ENCODE assay signal across 8 cellular contexts in genomic region chr2:157302492-157303099, GRCh38. TPM values are rescaled to one million over a fixed set of nuclear protein-coding genes. Genes with fewer than 3 reads are reported as not detected.
A peak's percentile ranks its signal among the peaks of the same experiment; 100 is the strongest.
DNase-seq lines count a peak whose midpoint lies in the region; ATAC-seq and TF ChIP-seq lines count a peak whose summit lies in the region.

No MANE protein-coding gene starts in this region.

- no peaks in the 10 kb centered on the region for H3K9me3 Mint-ChIP-seq in activated T-helper 17 cell treated with anti-CD3 and anti-CD28 coated beads, Interleukin-2, amount 50 U/mL, for 72 hours

- ATAC-seq in GM19372 (IDR thresholded peaks at IDR 0.05; ENCODE audit: low read depth, unreplicated experiment) = peak; percentile 69
- peak; percentile 75 for ATAC-seq in HG03354 (IDR thresholded peaks at IDR 0.05; ENCODE audit: poor library complexity, severe bottlenecking, unreplicated experiment)
- peak; percentile 73 for ATAC-seq in activated T-helper 17 cell treated with anti-CD3 and anti-CD28 coated beads, Interleukin-2, amount 50 U/mL, for 72 hours (replicated peaks)

- no peak overlapping the region for H3K27ac ChIP-seq in cardiac muscle cell

- peak; percentile 71 for TF ChIP-seq CTCF in cardiac muscle cell (IDR thresholded peaks at IDR 0.05; ENCODE audit: low read depth, low read length)

- H3K27ac Mint-ChIP-seq in activated T-helper 17 cell treated with anti-CD3 and anti-CD28 coated beads, Interleukin-2, amount 50 U/mL, for 72 hours = no peak overlapping the region

- peaks cover 3% of the 10 kb centered on the region for H3K27me3 Mint-ChIP-seq in activated T-helper 17 cell treated with anti-CD3 and anti-CD28 coated beads, Interleukin-2, amount 50 U/mL, for 72 hours

- H3K27me3 ChIP-seq in cardiac muscle cell = no peaks in the 10 kb centered on the region

- H3K9me3 ChIP-seq in cardiac muscle cell (ENCODE audit: low read depth) = no peaks in the 10 kb centered on the region

- DNase-seq in EH (ENCODE audit: low read depth) (peak; percentile 71), NCI-H510A (lab: John Stamatoyannopoulos, UW) (peak; percentile 4), cardiac muscle cell (ENCODE audit: low read depth in 1 of 2, low spot score in 1 of 2) (peak; percentile 64 to 80), renal cortical epithelial cell (ENCODE audit: low read depth) (peak; percentile 38)
- DNase-seq in activated effector memory CD4-positive, alpha-beta T cell treated with Interleukin-2 at 50 U/mL for 16 hours = no peak

- peaks cover 9% of the 10 kb centered on the region for H3K4me1 ChIP-seq in cardiac muscle cell (ENCODE audit: low read depth)

- H3K36me3 ChIP-seq in cardiac muscle cell = no peaks in the 10 kb centered on the region

- no peaks in the 10 kb centered on the region for H3K36me3 Mint-ChIP-seq in activated T-helper 17 cell treated with anti-CD3 and anti-CD28 coated beads, Interleukin-2, amount 50 U/mL, for 72 hours (ENCODE audit: low read depth)

- H3K4me3 ChIP-seq in cardiac muscle cell = no peak overlapping the region

- H3K4me3 Mint-ChIP-seq in activated T-helper 17 cell treated with anti-CD3 and anti-CD28 coated beads, Interleukin-2, amount 50 U/mL, for 72 hours = no peak overlapping the region

- H3K4me1 Mint-ChIP-seq in activated T-helper 17 cell treated with anti-CD3 and anti-CD28 coated beads, Interleukin-2, amount 50 U/mL, for 72 hours = no peaks in the 10 kb centered on the region

RNA-seq across cellular contexts. Expression of gene ERMN, which starts 23.0 kb away (rescaled TPM):
- 1 to 10 TPM; 1.6 to 1.8 TPM for total RNA-seq in activated T-helper 17 cell treated with anti-CD3 and anti-CD28 coated beads, Interleukin-2, amount 50 U/mL, for 72 hours
- total RNA-seq in cardiac muscle cell (0.80 TPM in 1 of 2 replicates, not detected in the other), renal cortical epithelial cell (not detected in 2 replicates)
- polyA plus RNA-seq in cardiac muscle cell = not detected in 2 replicates

RNA-seq across cellular contexts. Expression of gene GALNT5, which starts 45.1 kb away (rescaled TPM):
- under 1 TPM; 0.08 to 0.17 TPM for total RNA-seq in activated T-helper 17 cell treated with anti-CD3 and anti-CD28 coated beads, Interleukin-2, amount 50 U/mL, for 72 hours
- total RNA-seq in cardiac muscle cell = 2.0 and 2.4 TPM in 2 replicates
- polyA plus RNA-seq in cardiac muscle cell = 1.3 and 1.8 TPM in 2 replicates
- 3.7 and 10.1 TPM in 2 replicates for total RNA-seq in renal cortical epithelial cell
